28 cellular contexts compared by ENCODE assay signal in the genomic region with DNA sequence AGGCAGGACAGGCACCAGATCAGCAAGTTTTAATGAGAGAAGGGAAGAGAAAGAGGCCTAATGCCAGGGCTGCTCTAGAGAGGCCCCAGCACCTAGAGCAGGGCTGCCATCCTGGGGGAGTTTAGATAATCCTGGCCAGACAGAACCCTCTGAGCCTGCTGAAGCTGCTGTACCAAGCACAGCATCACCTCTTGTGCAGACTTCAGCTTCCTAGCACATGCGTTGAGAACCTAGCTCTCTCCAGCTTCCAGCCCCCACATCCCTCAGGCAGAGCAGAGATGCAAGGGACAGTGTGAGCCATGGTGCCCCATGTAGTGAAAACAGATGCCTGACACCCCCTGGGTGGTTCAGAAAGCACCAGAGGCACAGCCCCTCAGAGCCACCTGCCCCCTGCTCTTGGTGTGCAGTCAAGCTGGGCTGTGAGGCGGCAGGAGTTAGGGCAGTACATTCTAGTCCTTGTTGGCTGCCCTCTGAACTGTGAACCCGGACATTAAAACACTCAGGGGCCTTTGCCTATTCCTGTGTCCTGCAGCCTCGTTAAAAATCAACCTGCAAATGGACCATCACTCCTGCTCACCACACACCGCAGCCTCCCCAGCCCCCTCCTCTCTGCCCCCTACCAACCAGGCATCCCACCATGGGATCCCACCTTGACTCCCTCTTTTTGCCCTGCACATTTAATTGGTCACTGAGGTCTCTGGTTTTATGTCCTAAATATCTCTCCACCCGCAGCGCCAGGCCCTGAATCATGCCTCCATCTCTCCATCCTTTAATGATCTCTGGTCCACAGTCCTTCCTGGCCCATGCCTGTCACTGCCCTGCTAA. TPM values are rescaled to one million over a fixed set of nuclear protein-coding genes. Genes with fewer than 3 reads are reported as not detected.
DNase-seq lines count a peak whose midpoint lies in the region; ATAC-seq and TF ChIP-seq lines count a peak whose summit lies in the region.
"Had no signal": no experiment of that assay in that cellular context is flagged by ENCODE, and none has a peak within 500 bp of the region (broad histone marks: within the 10 kb centered on the region; RNA-seq: fewer than 3 reads in every experiment).

No MANE protein-coding gene starts in this region.

- no peak for TF ChIP-seq CTCF in SK-N-SH (IDR thresholded peaks at IDR 0.05)
- no peak for TF ChIP-seq CTCF in WERI-Rb-1 (IDR thresholded peaks at IDR 0.05; ENCODE audit: low read depth, low read length)
- TF ChIP-seq CTCF in GM20000 (IDR thresholded peaks at IDR 0.05; ENCODE audit: extremely low read depth, missing control alignments), result no peak

- ATAC-seq in SK-N-SH treated with all-trans-retinoic acid at 6 μM for 48 hours (no peak), HG03025 (IDR thresholded peaks at IDR 0.05; ENCODE audit: low FRiP score, unreplicated experiment) (no peak)
- ATAC-seq in stimulated activated effector memory CD8-positive, alpha-beta T cell treated with anti-CD3 and anti-CD28 coated beads, Interleukin-12 subunit alpha, Interleukin-12 subunit beta, amount 100 ng/mL, for 72 hours, result no peak
- ATAC-seq: PC-3 had no signal

- no peak overlapping the region for H3K27ac ChIP-seq in SK-N-SH (ENCODE audit: low read depth in 2 of 2, low read length in 1 of 2)
- H3K27ac ChIP-seq in WERI-Rb-1, result no peak overlapping the region
- H3K27ac ChIP-seq: C4-2B, HL-60, left ventricle myocardium inferior, prostate gland, SK-N-MC, transverse colon had no signal

- TF ChIP-seq EP300 in SK-N-SH (IDR thresholded peaks at IDR 0.05; ENCODE audit: borderline replicate concordance in 1 of 2, low read depth in 1 of 2, low read length in 1 of 2), result no peak

- H3K9me3 ChIP-seq in SK-N-SH (no peaks in the 10 kb centered on the region), WERI-Rb-1 (ENCODE audit: severe bottlenecking) (no peaks in the 10 kb centered on the region), iPS-15b (ENCODE audit: control insufficient read depth, insufficient read depth, low read length) (no peaks in the 10 kb centered on the region)
- H3K9me3 ChIP-seq: left ventricle myocardium inferior, prostate gland, transverse colon had no signal

- no peaks in the 10 kb centered on the region for H3K36me3 Mint-ChIP-seq in stimulated activated effector memory CD8-positive, alpha-beta T cell treated with anti-CD3 and anti-CD28 coated beads, Interleukin-12 subunit alpha, Interleukin-12 subunit beta, amount 100 ng/mL, for 72 hours
- H3K36me3 Mint-ChIP-seq: activated naive CD8-positive, alpha-beta T cell had no signal

- H3K36me3 ChIP-seq in SK-N-SH (replicated peaks in 1 of 2; ENCODE audit: control insufficient read depth in 1 of 2, insufficient read depth in 2 of 2, low read length in 1 of 2) (no peaks in the 10 kb centered on the region), WERI-Rb-1 (peaks cover 36% of the 10 kb centered on the region), iPS-15b (ENCODE audit: control insufficient read depth, insufficient read depth, low read length) (no peaks in the 10 kb centered on the region)
- H3K36me3 ChIP-seq: left ventricle myocardium inferior, prostate gland, transverse colon had no signal

- no peak overlapping the region for H2AFZ ChIP-seq in SK-N-SH (ENCODE audit: low read depth)

- no peak for TF ChIP-seq RAD21 in SK-N-SH (IDR thresholded peaks at IDR 0.05; ENCODE audit: low read length)

- no peak overlapping the region for H3K4me2 ChIP-seq in SK-N-SH

- no peaks in the 10 kb centered on the region for H3K9me2 ChIP-seq in SK-N-SH

- peak overlapping the region; percentile 20 for H3K27ac Mint-ChIP-seq in stimulated activated effector memory CD8-positive, alpha-beta T cell treated with anti-CD3 and anti-CD28 coated beads, Interleukin-12 subunit alpha, Interleukin-12 subunit beta, amount 100 ng/mL, for 72 hours
- H3K27ac Mint-ChIP-seq: activated CD4-positive, alpha-beta memory T cell treated with anti-CD3 and anti-CD28 coated beads, Interleukin-2, amount 10 ng/mL, durations not matched to agents 7 days and 5 days; activated naive CD8-positive, alpha-beta T cell; T-helper 1 cell treated with Interleukin-12 subunit alpha and Interleukin-12 subunit beta and Interleukin-4 antibody, amounts not matched to agents 30 μg/mL and 1 μg/mL, for 36 hours had no signal

- no peak overlapping the region for H3K4me3 Mint-ChIP-seq in stimulated activated effector memory CD8-positive, alpha-beta T cell treated with anti-CD3 and anti-CD28 coated beads, Interleukin-12 subunit alpha, Interleukin-12 subunit beta, amount 100 ng/mL, for 72 hours
- H3K4me3 Mint-ChIP-seq: activated CD4-positive, alpha-beta memory T cell treated with anti-CD3 and anti-CD28 coated beads, Interleukin-2, amount 10 ng/mL, durations not matched to agents 7 days and 5 days; activated naive CD8-positive, alpha-beta T cell; T-helper 1 cell treated with Interleukin-12 subunit alpha and Interleukin-12 subunit beta and Interleukin-4 antibody, amounts not matched to agents 30 μg/mL and 1 μg/mL, for 36 hours had no signal

- H3K9me3 Mint-ChIP-seq in stimulated activated effector memory CD8-positive, alpha-beta T cell treated with anti-CD3 and anti-CD28 coated beads, Interleukin-12 subunit alpha, Interleukin-12 subunit beta, amount 100 ng/mL, for 72 hours, result no peaks in the 10 kb centered on the region
- H3K9me3 Mint-ChIP-seq: activated CD4-positive, alpha-beta memory T cell treated with anti-CD3 and anti-CD28 coated beads, Interleukin-2, amount 10 ng/mL, durations not matched to agents 7 days and 5 days; T-helper 1 cell treated with Interleukin-12 subunit alpha and Interleukin-12 subunit beta and Interleukin-4 antibody, amounts not matched to agents 30 μg/mL and 1 μg/mL, for 36 hours had no signal

- no peaks in the 10 kb centered on the region for H3K4me1 Mint-ChIP-seq in stimulated activated effector memory CD8-positive, alpha-beta T cell treated with anti-CD3 and anti-CD28 coated beads, Interleukin-12 subunit alpha, Interleukin-12 subunit beta, amount 100 ng/mL, for 72 hours
- H3K4me1 Mint-ChIP-seq: activated CD4-positive, alpha-beta memory T cell treated with anti-CD3 and anti-CD28 coated beads, Interleukin-2, amount 10 ng/mL, durations not matched to agents 7 days and 5 days had no signal

- 59% methylated on average over 6 of the region's 7 CpGs for WGBS in SK-N-SH (ENCODE audit: low lambda C conversion rate)

- H3K4me3 ChIP-seq in SK-N-SH (ENCODE audit: low read depth in 2 of 2, low read length in 1 of 2) (no peak overlapping the region), WERI-Rb-1 (ENCODE audit: low read depth, low read length) (no peak overlapping the region), iPS-15b (ENCODE audit: low read depth, low read length) (no peak overlapping the region)
- H3K4me3 ChIP-seq: left ventricle myocardium inferior, prostate gland, SK-N-MC, transverse colon had no signal

- H3K9ac ChIP-seq in SK-N-SH (no peak overlapping the region), iPS-15b (ENCODE audit: low read depth, low read length) (peak overlapping the region; percentile 60)

- peaks cover 0 to 22% of the 10 kb centered on the region in 2 experiments; a peak in 1 of 4 replicates for H3K4me1 ChIP-seq in SK-N-SH (ENCODE audit: control insufficient read depth in 1 of 2, insufficient read depth in 2 of 2, low read depth in 1 of 2, low read length in 1 of 2)
- peaks cover 26% of the 10 kb centered on the region for H3K4me1 ChIP-seq in iPS-15b (ENCODE audit: control insufficient read depth, insufficient read depth, low read length)
- H3K4me1 ChIP-seq: left ventricle myocardium inferior, prostate gland, transverse colon had no signal

- CTCF ChIA-PET in SK-N-SH (lab: Yijun Ruan, JAX), result interaction anchor here (1.4 kb wide), 1 partner anchor 156 kb away, joined by 3 read pairs; no protein-coding TSS in a partner anchor

- no peaks in the 10 kb centered on the region for H3K79me2 ChIP-seq in SK-N-SH (ENCODE audit: insufficient read depth)

- no peaks in the 10 kb centered on the region for H3F3A ChIP-seq in SK-N-SH (replicated peaks; ENCODE audit: insufficient read depth)

- no peaks in the 10 kb centered on the region for H4K20me1 ChIP-seq in SK-N-SH (ENCODE audit: insufficient read depth)

- POLR2A ChIA-PET in SK-N-SH (lab: Yijun Ruan, JAX), result interaction anchor here (0.5 kb wide), 1 partner anchor 164 kb away, joined by 3 read pairs; no protein-coding TSS in a partner anchor

- peak; percentile 41 for DNase-seq in SK-N-SH
- DNase-seq in WERI-Rb-1, result peak; percentile 25
- no peak for DNase-seq in stimulated activated effector memory CD8-positive, alpha-beta T cell treated with anti-CD3 and anti-CD28 coated beads, Interleukin-12 subunit alpha, Interleukin-12 subunit beta, amount 100 ng/mL, for 72 hours (ENCODE audit: low spot score in 2 of 2)
- DNase-seq in GM20000 (ENCODE audit: low spot score), result no peak
- no peak for DNase-seq in stimulated activated CD4-positive, alpha-beta T cell treated with anti-CD3 and anti-CD28 coated beads, Interleukin-4, amount 100 ng/mL, for 1 hour
- DNase-seq: activated CD4-positive, alpha-beta memory T cell treated with anti-CD3 and anti-CD28 coated beads, Interleukin-2, amount 10 ng/mL, durations not matched to agents 7 days and 5 days; activated CD4-positive, alpha-beta T cell treated with anti-CD3 and anti-CD28 coated beads for 1 hour; activated effector memory CD4-positive, alpha-beta T cell treated with Interleukin-2 at 50 U/mL for 16 hours; activated T-cell treated with anti-CD3 and anti-CD28 coated beads for 4 hours; Calu3; DND-41; effector memory CD4-positive, alpha-beta T cell; mesendoderm; MM.1S; NCI-H1930; PC-3; stimulated activated CD4-positive, alpha-beta T cell treated with anti-CD3 and anti-CD28 coated beads, Interleukin-4, amount 100 ng/mL, for 4 hours; transverse colon had no signal

- H3K27me3 ChIP-seq in SK-N-SH (ENCODE audit: insufficient read depth) (no peaks in the 10 kb centered on the region), WERI-Rb-1 (ENCODE audit: insufficient read depth, low read depth, severe bottlenecking) (no peaks in the 10 kb centered on the region), iPS-15b (ENCODE audit: control insufficient read depth, insufficient read depth, low read length) (no peaks in the 10 kb centered on the region)

TF ChIP-seq in SK-N-SH treated with all-trans-retinoic acid at 6 μM for 48 hours, 23 proteins besides CTCF, POLR2A, EP300 and RAD21 (continues in another document):
- TF ChIP-seq ISL1 (CRISPR knock-in tag; IDR thresholded peaks at IDR 0.05) (no peak), ZC3H10 (CRISPR knock-in tag; IDR thresholded peaks at IDR 0.05) (no peak), TOX (CRISPR knock-in tag; IDR thresholded peaks at IDR 0.05; ENCODE audit: borderline replicate concordance) (no peak), ZNF8 (CRISPR knock-in tag; IDR thresholded peaks at IDR 0.05) (no peak), RARB (CRISPR knock-in tag; IDR thresholded peaks at IDR 0.05) (no peak), GLIS3 (CRISPR knock-in tag; IDR thresholded peaks at IDR 0.05) (no peak)

RNA-seq across cellular contexts. Expression of a gene that starts 52.6 kb away (rescaled TPM):
- polyA plus RNA-seq in SK-N-SH (2012; rRNA removed), result 0.30 and 0.50 TPM in 2 replicates
- 0.31 and 0.79 TPM in 2 replicates for polyA plus RNA-seq in SK-N-SH (2012; cell fraction: cytosol; rRNA removed)
- 0.43 and 0.66 TPM in 2 replicates for polyA plus RNA-seq in SK-N-SH (2012; cell fraction: nucleus; rRNA removed)

Comparison
In these comparisons a context has a peak if more than half of its experiments do, and no peak if none do; other contexts are left out.
1. DNase-seq: peak in SK-N-SH (single experiment) and WERI-Rb-1 (single experiment); none in stimulated activated effector memory CD8-positive, alpha-beta T cell treated with anti-CD3 and anti-CD28 coated beads, Interleukin-12 subunit alpha, Interleukin-12 subunit beta, amount 100 ng/mL, for 72 hours (0 of 2), GM20000 (single experiment) and stimulated activated CD4-positive, alpha-beta T cell treated with anti-CD3 and anti-CD28 coated beads, Interleukin-4, amount 100 ng/mL, for 1 hour (single experiment).